Comparison of ENCODE assay signal across 11 cellular contexts in the genomic region with DNA sequence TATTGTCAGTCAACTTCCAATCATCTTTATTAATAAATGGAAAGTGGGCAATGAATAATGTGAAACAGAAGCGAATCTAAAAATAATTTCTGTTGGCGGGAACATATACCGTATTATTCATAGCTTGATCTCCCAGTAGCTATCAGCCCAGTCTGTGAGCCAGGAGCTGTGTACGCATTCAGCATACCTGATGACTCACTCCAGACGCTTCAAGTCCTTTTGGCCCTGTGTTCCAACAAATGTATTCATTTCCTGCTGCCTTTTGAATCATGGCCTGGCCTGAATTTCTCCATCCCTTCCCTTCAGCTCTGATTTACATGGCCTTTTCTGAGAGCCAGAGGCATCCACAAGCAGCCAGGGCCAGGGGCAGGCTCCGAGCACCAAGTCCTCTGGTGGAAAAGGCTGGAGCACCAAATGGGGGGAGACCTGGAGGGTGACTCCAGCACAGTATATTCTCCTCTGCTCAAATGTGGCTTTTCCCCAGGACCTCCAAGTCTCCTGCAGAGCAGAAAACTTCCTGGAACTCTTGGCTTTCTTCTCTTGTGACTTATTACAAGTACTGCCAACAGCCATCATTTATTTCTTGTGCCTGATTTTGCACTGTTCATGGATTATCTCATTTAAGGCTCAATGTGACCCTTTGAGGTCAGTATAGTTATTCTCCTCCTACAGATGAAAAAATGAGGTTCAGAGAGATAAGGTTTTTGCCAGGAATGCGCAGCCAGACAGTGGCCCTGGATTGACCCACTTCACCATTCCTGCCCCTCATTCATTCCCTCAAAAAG.
DNase-seq lines count a peak whose midpoint lies in the region; ATAC-seq and TF ChIP-seq lines count a peak whose summit lies in the region.
"Had no signal": no experiment of that assay in that cellular context is flagged by ENCODE, and none has a peak within 500 bp of the region (broad histone marks: within the 10 kb centered on the region; RNA-seq: fewer than 3 reads in every experiment).

No MANE protein-coding gene starts in this region.

- H3K9me3 ChIP-seq in testis, result no peaks in the 10 kb centered on the region
- H3K9me3 ChIP-seq in naive thymus-derived CD4-positive, alpha-beta T cell (ENCODE audit: control insufficient read depth in 2 of 3, low read length in 3 of 3), result no peaks in the 10 kb centered on the region

- WGBS in testis, 2 donors, result 78% methylated on average over 7 of the region's 7 CpGs

- peaks cover 5% of the 10 kb centered on the region for H3K27me3 Mint-ChIP-seq in activated CD4-positive, alpha-beta memory T cell treated with anti-CD3 and anti-CD28 coated beads for 36 hours
- peaks cover 0 to 32% (median 20%) of the 10 kb centered on the region in 5 donors for H3K27me3 Mint-ChIP-seq in naive thymus-derived CD4-positive, alpha-beta T cell

- POLR2A ChIA-PET in activated CD4-positive, alpha-beta memory T cell treated with anti-CD3 and anti-CD28 coated beads for 36 hours (lab: Charles Lee), result no interaction called here
- POLR2A ChIA-PET in naive thymus-derived CD4-positive, alpha-beta T cell (lab: Charles Lee), result no interaction called here

- H3K4me1 ChIP-seq in testis, result no peaks in the 10 kb centered on the region
- H3K4me1 ChIP-seq in naive thymus-derived CD4-positive, alpha-beta T cell (ENCODE audit: control insufficient read depth in 2 of 2, insufficient read depth in 2 of 2, low read length in 2 of 2), result no peaks in the 10 kb centered on the region

- H3K4me3 ChIP-seq in fibroblast of villous mesenchyme (ENCODE audit: low read depth, low read length), result no peak overlapping the region
- H3K4me3 ChIP-seq in retinal pigment epithelial cell (ENCODE audit: low read length), result no peak overlapping the region
- no peak overlapping the region for H3K4me3 ChIP-seq in testis
- no peak overlapping the region for H3K4me3 ChIP-seq in naive thymus-derived CD4-positive, alpha-beta T cell (ENCODE audit: low read length)

- no peaks in the 10 kb centered on the region for H3K36me3 Mint-ChIP-seq in activated CD4-positive, alpha-beta memory T cell treated with anti-CD3 and anti-CD28 coated beads for 36 hours
- H3K36me3 Mint-ChIP-seq in naive thymus-derived CD4-positive, alpha-beta T cell, result peaks cover 0 to 5% (median 0%) of the 10 kb centered on the region in 5 donors
- H3K36me3 Mint-ChIP-seq: natural killer cell had no signal

- DNase-seq in GM03348 (ENCODE audit: low spot score) (peak; percentile 89), SK-MEL-5 (ENCODE audit: low read depth, low spot score) (peak; percentile 1), fibroblast of villous mesenchyme (ENCODE audit: low read depth) (peak; percentile 87), retinal pigment epithelial cell (ENCODE audit: low read depth) (peak; percentile 89), testis (no peak), GM19240 (ENCODE audit: insufficient read length, low spot score) (no peak)
- DNase-seq in activated CD4-positive, alpha-beta memory T cell treated with anti-CD3 and anti-CD28 coated beads for 36 hours, result no peak
- DNase-seq in naive thymus-derived CD4-positive, alpha-beta T cell, result no peak
- DNase-seq: natural killer cell, NCI-H1417 treated with DMSO at 0.1 percent for 48 hours had no signal

- TF ChIP-seq CTCF in fibroblast of villous mesenchyme (IDR thresholded peaks at IDR 0.05; ENCODE audit: insufficient read depth, low read depth, low read length) (no peak), retinal pigment epithelial cell (conservative IDR thresholded peaks at IDR 0.05; ENCODE audit: low read depth, low read length) (no peak), testis (IDR thresholded peaks at IDR 0.05) (no peak)

- H3K27ac ChIP-seq in testis, result no peak overlapping the region
- H3K27ac ChIP-seq in naive thymus-derived CD4-positive, alpha-beta T cell (ENCODE audit: low read depth, low read length), result no peak overlapping the region

- no peaks in the 10 kb centered on the region for H3K27me3 ChIP-seq in testis
- no peaks in the 10 kb centered on the region for H3K27me3 ChIP-seq in naive thymus-derived CD4-positive, alpha-beta T cell (ENCODE audit: control insufficient read depth in 2 of 2, insufficient read depth in 2 of 2, low read length in 2 of 2)

- H3K36me3 ChIP-seq in testis (ENCODE audit: low read depth, missing control alignments), result no peaks in the 10 kb centered on the region
- no peaks in the 10 kb centered on the region for H3K36me3 ChIP-seq in naive thymus-derived CD4-positive, alpha-beta T cell (ENCODE audit: control insufficient read depth in 2 of 3, insufficient read depth in 3 of 3, low read length in 3 of 3)

- H3K9me3 Mint-ChIP-seq in activated CD4-positive, alpha-beta memory T cell treated with anti-CD3 and anti-CD28 coated beads for 36 hours, result peaks cover 4% of the 10 kb centered on the region
- peaks cover 0 to 15% (median 5%) of the 10 kb centered on the region in 11 donors for H3K9me3 Mint-ChIP-seq in naive thymus-derived CD4-positive, alpha-beta T cell

- intact Hi-C loops in testis (cut with DNase I; ENCODE audit: low total_unique reads), result no loop called here
- intact Hi-C loops in activated CD4-positive, alpha-beta memory T cell treated with anti-CD3 and anti-CD28 coated beads for 36 hours (cut with micrococcal nuclease), result no loop called here
- intact Hi-C loops in naive thymus-derived CD4-positive, alpha-beta T cell (cut with micrococcal nuclease), result no loop called here

- ATAC-seq in naive thymus-derived CD4-positive, alpha-beta T cell, result no peak
- ATAC-seq: natural killer cell had no signal

- no peak for TF ChIP-seq POLR2A in testis (IDR thresholded peaks at IDR 0.05)

- H3K27ac Mint-ChIP-seq in activated CD4-positive, alpha-beta memory T cell treated with anti-CD3 and anti-CD28 coated beads for 36 hours, result no peak overlapping the region
- H3K27ac Mint-ChIP-seq in naive thymus-derived CD4-positive, alpha-beta T cell, result no peak overlapping the region
- H3K27ac Mint-ChIP-seq: natural killer cell had no signal

- H3K4me3 Mint-ChIP-seq in activated CD4-positive, alpha-beta memory T cell treated with anti-CD3 and anti-CD28 coated beads for 36 hours, result no peak overlapping the region
- H3K4me3 Mint-ChIP-seq in naive thymus-derived CD4-positive, alpha-beta T cell, result no peak overlapping the region
- H3K4me3 Mint-ChIP-seq: central memory CD8-positive, alpha-beta T cell; natural killer cell had no signal

- CTCF ChIA-PET in activated CD4-positive, alpha-beta memory T cell treated with anti-CD3 and anti-CD28 coated beads for 36 hours (lab: Charles Lee), result no interaction called here
- CTCF ChIA-PET in naive thymus-derived CD4-positive, alpha-beta T cell (lab: Charles Lee), result no interaction called here

- in situ Hi-C loops in SK-MEL-5 (cut with HindIII; ENCODE audit: low pct_unique_long_range_greater_than_20kb, low sequenced_read_pairs), result no loop called here

- H3K4me1 Mint-ChIP-seq in activated CD4-positive, alpha-beta memory T cell treated with anti-CD3 and anti-CD28 coated beads for 36 hours (ENCODE audit: low read depth), result no peaks in the 10 kb centered on the region
- no peaks in the 10 kb centered on the region for H3K4me1 Mint-ChIP-seq in naive thymus-derived CD4-positive, alpha-beta T cell
- H3K4me1 Mint-ChIP-seq: central memory CD8-positive, alpha-beta T cell; natural killer cell had no signal

Comparison
In these comparisons a context has a peak if more than half of its experiments do, and no peak if none do; other contexts are left out.
1. DNase-seq: peak in GM03348 (single experiment), SK-MEL-5 (single experiment), fibroblast of villous mesenchyme (single experiment) and retinal pigment epithelial cell (single experiment); none in testis (single experiment), GM19240 (single experiment), activated CD4-positive, alpha-beta memory T cell treated with anti-CD3 and anti-CD28 coated beads for 36 hours (single experiment) and naive thymus-derived CD4-positive, alpha-beta T cell (0 of 9).